ENCODE assay signal across 8 cellular contexts in genomic region chr6:161228911-161229591, GRCh38. TPM values are rescaled to one million over a fixed set of nuclear protein-coding genes. Genes with fewer than 3 reads are reported as not detected.
DNase-seq lines count a peak whose midpoint lies in the region; ATAC-seq and TF ChIP-seq lines count a peak whose summit lies in the region.

No MANE protein-coding gene starts in this region.

- H3K4ac ChIP-seq in neuronal stem cell (ENCODE audit: low read length), result no peak overlapping the region

- no peak overlapping the region for H3K27ac ChIP-seq in Panc1 (ENCODE audit: low read length)
- peak overlapping the region; percentile 50 for H3K27ac ChIP-seq in epithelial cell of prostate
- H3K27ac ChIP-seq in neuronal stem cell (replicated peaks; ENCODE audit: low read length), result peak overlapping the region; percentile 26

- DNase-seq in COLO829 (ENCODE audit: low spot score) (peak; percentile 83), HCEC 1CT (peak; percentile 90), Panc1 (ENCODE audit: low read depth, low spot score) (no peak), epithelial cell of prostate (ENCODE audit: low read depth, low spot score) (peak; percentile 65), neuronal stem cell (ENCODE audit: low spot score) (peak; percentile 17), NCI-H1048 (lab: John Stamatoyannopoulos, UW) (no peak), HEK293T (ENCODE audit: extremely low spot score) (no peak), NCI-H2196 (lab: John Stamatoyannopoulos, UW; ENCODE audit: unreplicated experiment) (no peak)

- no peak overlapping the region for H2BK12ac ChIP-seq in neuronal stem cell (ENCODE audit: low read length)

- H3K14ac ChIP-seq in neuronal stem cell (ENCODE audit: low read length), result no peak overlapping the region

- no CpG with 5 or more reads among the region's 8 CpGs for WGBS in neuronal stem cell (ENCODE audit: extremely low coverage in 2 of 2, insufficient read length in 2 of 2, insufficient replicate concordance in 1 of 2), 2 donors

- H3K9ac ChIP-seq in neuronal stem cell (ENCODE audit: low read depth, low read length, poor library complexity), result no peak overlapping the region

- 0 out of 2 replicates have a peak, but pooled peaks have one; percentile 26 for ATAC-seq in Panc1

- no peaks in the 10 kb centered on the region for H3K27me3 ChIP-seq in Panc1 (ENCODE audit: control insufficient read depth, insufficient read depth, low read length)
- no peaks in the 10 kb centered on the region for H3K27me3 ChIP-seq in neuronal stem cell (ENCODE audit: control insufficient read depth in 3 of 3, insufficient read depth in 3 of 3, low read depth in 1 of 3, low read length in 3 of 3)

- H2BK15ac ChIP-seq in neuronal stem cell (ENCODE audit: low read length), result no peak overlapping the region

- no peak overlapping the region for H3K4me3 ChIP-seq in Panc1 (ENCODE audit: low read depth in 2 of 2, low read length in 2 of 2)
- peak overlapping the region in 1 of 2 donors; percentile 7 for H3K4me3 ChIP-seq in neuronal stem cell (ENCODE audit: low read length in 2 of 2)

- H2AK5ac ChIP-seq in neuronal stem cell (ENCODE audit: low read depth, low read length), result no peak overlapping the region

- H2AFZ ChIP-seq in neuronal stem cell (ENCODE audit: low read length), result peak overlapping the region; percentile 38

- H3K4me1 ChIP-seq in Panc1 (ENCODE audit: control insufficient read depth, insufficient read depth, low read length), result no peaks in the 10 kb centered on the region
- peaks cover 13 to 15% of the 10 kb centered on the region in 2 donors for H3K4me1 ChIP-seq in neuronal stem cell (ENCODE audit: control insufficient read depth in 2 of 2, insufficient read depth in 1 of 2, low read depth in 1 of 2, low read length in 2 of 2)

- in situ Hi-C loops in Panc1 (cut with HindIII; ENCODE audit: low pct_unique_long_range_greater_than_20kb, low sequenced_read_pairs), result no loop called here

- no peak overlapping the region for H3K18ac ChIP-seq in neuronal stem cell (ENCODE audit: low read length)

- H3K4me2 ChIP-seq in neuronal stem cell (ENCODE audit: insufficient read depth, low read length, poor library complexity, severe bottlenecking), result no peak overlapping the region

- intact Hi-C loops in Panc1 (cut with micrococcal nuclease; ENCODE audit: unreplicated experiment), result no loop called here

- H2BK120ac ChIP-seq in neuronal stem cell (ENCODE audit: low read depth, low read length), result no peak overlapping the region

- H3K36me3 ChIP-seq in Panc1 (ENCODE audit: control insufficient read depth, insufficient read depth, low read length) (no peaks in the 10 kb centered on the region), neuronal stem cell (replicated peaks in 1 of 2; ENCODE audit: control insufficient read depth in 2 of 2, insufficient read depth in 2 of 2, low read length in 2 of 2) (peaks cover 11 to 56% of the 10 kb centered on the region in 2 donors)

- H2BK5ac ChIP-seq in neuronal stem cell (ENCODE audit: low read length), result no peak overlapping the region

- H4K8ac ChIP-seq in neuronal stem cell (ENCODE audit: low read depth, low read length), result no peak overlapping the region

- BruUV-seq in Panc1 (replicated peaks; lab: Mats Ljungman, UMichigan), result no TSS peak

- H3K9me3 ChIP-seq in Panc1 (ENCODE audit: control insufficient read depth, insufficient read depth, low read depth, low read length) (no peaks in the 10 kb centered on the region), neuronal stem cell (replicated peaks in 1 of 2; ENCODE audit: control insufficient read depth in 2 of 2, insufficient read depth in 1 of 2, low read depth in 1 of 2, low read length in 2 of 2) (peaks cover 0 to 2% of the 10 kb centered on the region in 2 donors)

- CTCF ChIA-PET in Panc1 (lab: Charles Lee) (interaction anchor here (0.7 to 1.2 kb wide), 2 partner anchors 11 kb away, joined by 3 read pairs; no protein-coding TSS in a partner anchor), HEK293T (lab: Yijun Ruan, JAX) (no interaction called here)

- POLR2A ChIA-PET in Panc1 (lab: Charles Lee) (no interaction called here), HEK293T (lab: Yijun Ruan, JAX) (no interaction called here)

- no peak overlapping the region for H3K23ac ChIP-seq in neuronal stem cell (ENCODE audit: low read depth, low read length, poor library complexity)

- no peak overlapping the region for H4K91ac ChIP-seq in neuronal stem cell (ENCODE audit: low read depth, low read length, poor library complexity)

- no peak for TF ChIP-seq CTCF in Panc1 (IDR thresholded peaks at IDR 0.05)

- peaks cover 5% of the 10 kb centered on the region for H3K79me1 ChIP-seq in neuronal stem cell (ENCODE audit: low read depth, low read length)

TF ChIP-seq in HEK293T, 16 proteins besides CTCF, POLR2A, EP300 and RAD21:
- TF ChIP-seq FOXM1 (IDR thresholded peaks at IDR 0.05; ENCODE audit: borderline replicate concordance) (no peak), ELF4 (IDR thresholded peaks at IDR 0.05) (no peak), ZNF384 (IDR thresholded peaks at IDR 0.05) (no peak)
TF ChIP-seq in HEK293T: peak in this region for 0.

RNA-seq across cellular contexts. Expression of gene AGPAT4, which starts 44.8 kb away (rescaled TPM):
- 12.9 TPM for total RNA-seq in Panc1 (2021; ENCODE audit: unreplicated experiment)
- 18.0 TPM for polyA plus RNA-seq in Panc1 (2012; ENCODE audit: insufficient read length)
- 39.5 TPM for polyA plus RNA-seq in neuronal stem cell (2013, experiment 1 of 2)
- 38.9 TPM for polyA plus RNA-seq in neuronal stem cell (2013, experiment 2 of 2)

Comparison
In these comparisons a context has a peak if more than half of its experiments do, and no peak if none do; other contexts are left out.
1. DNase-seq: peak in COLO829 (single experiment), HCEC 1CT (single experiment), epithelial cell of prostate (single experiment) and neuronal stem cell (single experiment); none in Panc1 (single experiment), NCI-H1048 (single experiment), HEK293T (single experiment) and NCI-H2196 (single experiment).